In genomic region chr14:73771848-73772705, GRCh38 we compare ENCODE assay signal across 1 cellular context.
TF ChIP-seq lines count a peak whose summit lies in the region.

No MANE protein-coding gene starts in this region.

TF ChIP-seq in HEK293, 187 proteins besides CTCF, POLR2A, EP300 and RAD21 (continued from another document):
- no peak for TF ChIP-seq HOXA7 (CRISPR knock-in tag; IDR thresholded peaks at IDR 0.05; ENCODE audit: borderline replicate concordance)
- peak; percentile 92 for TF ChIP-seq PRDM6 (tag by site-specific recombination; IDR thresholded peaks at IDR 0.05)
- TF ChIP-seq KLF17 (tag by site-specific recombination; IDR thresholded peaks at IDR 0.05) = peak; percentile 61; the same call in 1 of the 2 replicates
- peak; percentile 32 for TF ChIP-seq IKZF3 (tag by site-specific recombination; IDR thresholded peaks at IDR 0.05)
- peak; percentile 91 for TF ChIP-seq ZNF600 (tag by site-specific recombination; IDR thresholded peaks at IDR 0.05)
- TF ChIP-seq ZNF473 (tag by site-specific recombination; IDR thresholded peaks at IDR 0.05) = no peak
- TF ChIP-seq ZNF335 (tag by site-specific recombination; conservative IDR thresholded peaks at IDR 0.05) = peak; percentile 51
- peak; percentile 84; the same call in 1 of the 2 replicates for TF ChIP-seq ZNF37A (tag by site-specific recombination; IDR thresholded peaks at IDR 0.05)
- TF ChIP-seq ZBTB44 (tag by site-specific recombination; IDR thresholded peaks at IDR 0.05) = peak; percentile 75; the same call in 1 of the 2 replicates
- TF ChIP-seq ZNF18 (tag by site-specific recombination; IDR thresholded peaks at IDR 0.05) = peak; percentile 70; the same call in 1 of the 2 replicates
- TF ChIP-seq KLF1 (tag by site-specific recombination; IDR thresholded peaks at IDR 0.05) = 0 out of 2 replicates have a peak, but pooled peaks have one; percentile 11
- TF ChIP-seq TRIM28 (IDR thresholded peaks at IDR 0.05; ENCODE audit: borderline replicate concordance, low read length) = 0 out of 2 replicates have a peak, but pooled peaks have one; percentile 32
- no peak for TF ChIP-seq ZNF366 (tag by site-specific recombination; conservative IDR thresholded peaks at IDR 0.05)
- no peak for TF ChIP-seq SETDB1 (IDR thresholded peaks at IDR 0.05; ENCODE audit: insufficient read length, low read length)
- TF ChIP-seq ZNF132 (tag by site-specific recombination; IDR thresholded peaks at IDR 0.05; ENCODE audit: borderline replicate concordance) = peak; percentile 79; the same call in 1 of the 2 replicates
- TF ChIP-seq ZNF776 (tag by site-specific recombination; IDR thresholded peaks at IDR 0.05; ENCODE audit: borderline replicate concordance) = no peak; the same call in 1 of the 2 replicates
- TF ChIP-seq GLIS1 (tag by site-specific recombination; IDR thresholded peaks at IDR 0.05) = peak; percentile 96
- peak; percentile 95 for TF ChIP-seq PRDM10 (tag by site-specific recombination; IDR thresholded peaks at IDR 0.05)
- peak; percentile 69 for TF ChIP-seq OSR2 (tag by site-specific recombination; IDR thresholded peaks at IDR 0.05)
- TF ChIP-seq SP3 (tag by site-specific recombination; IDR thresholded peaks at IDR 0.05) = 0 out of 2 replicates have a peak, but pooled peaks have one; percentile 31
- TF ChIP-seq ZIC2 (tag by site-specific recombination; IDR thresholded peaks at IDR 0.05) = peak; percentile 93
- TF ChIP-seq SP7 (tag by site-specific recombination; IDR thresholded peaks at IDR 0.05) = peak; percentile 48; the same call in 1 of the 2 replicates
- TF ChIP-seq ZNF544 (tag by site-specific recombination; IDR thresholded peaks at IDR 0.05) = 0 out of 2 replicates have a peak, but pooled peaks have one; percentile 27
- TF ChIP-seq ZBTB21 (tag by site-specific recombination; IDR thresholded peaks at IDR 0.05) = no peak
- 0 out of 2 replicates have a peak, but pooled peaks have one; percentile 33 for TF ChIP-seq ZNF692 (tag by site-specific recombination; IDR thresholded peaks at IDR 0.05)
- no peak for TF ChIP-seq ZNF639 (tag by site-specific recombination; IDR thresholded peaks at IDR 0.05)
- no peak for TF ChIP-seq ZBTB10 (tag by site-specific recombination; IDR thresholded peaks at IDR 0.05)
- 0 out of 2 replicates have a peak, but pooled peaks have one; percentile 27 for TF ChIP-seq ZSCAN30 (tag by site-specific recombination; IDR thresholded peaks at IDR 0.05)
- 0 out of 2 replicates have a peak, but pooled peaks have one; percentile 14 for TF ChIP-seq KLF8 (tag by site-specific recombination; IDR thresholded peaks at IDR 0.05)
